In the genomic region with DNA sequence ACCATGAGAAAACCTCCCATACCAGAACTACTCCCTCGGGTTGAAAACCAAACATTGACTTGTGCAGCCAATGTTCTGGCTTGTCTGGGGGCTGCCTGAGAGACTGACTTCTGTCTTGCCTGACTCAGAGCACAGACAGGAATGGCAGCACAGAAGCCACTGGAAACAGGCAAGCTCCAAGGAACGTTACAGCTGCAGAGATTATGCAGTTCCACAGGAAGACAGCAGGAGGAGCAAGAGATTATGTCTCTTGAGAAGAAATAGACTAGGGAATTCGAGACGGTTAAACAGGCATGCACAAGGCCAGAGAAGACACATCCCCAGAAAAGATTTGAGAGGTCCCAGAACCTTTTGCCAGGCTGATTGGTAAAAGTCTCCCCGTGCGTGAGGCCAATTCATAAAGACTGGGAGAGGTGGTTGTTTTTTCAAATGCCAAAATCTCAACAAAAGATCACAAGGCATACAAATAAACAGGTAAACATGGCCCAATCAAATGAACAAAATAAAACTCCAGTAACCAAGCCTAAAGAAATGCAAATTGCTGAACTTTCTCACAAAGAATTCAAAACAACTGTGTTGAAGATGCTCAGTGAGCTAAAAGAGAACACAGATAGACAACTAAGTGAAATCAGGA, we compare ENCODE assay signal across 9 cellular contexts.
DNase-seq lines count a peak whose midpoint lies in the region; ATAC-seq and TF ChIP-seq lines count a peak whose summit lies in the region.
"Had no signal": no experiment of that assay in that cellular context is flagged by ENCODE, and none has a peak within 500 bp of the region (broad histone marks: within the 10 kb centered on the region; RNA-seq: fewer than 3 reads in every experiment).

No MANE protein-coding gene starts in this region.

- peaks cover 9% of the 10 kb centered on the region for H3K9me3 Mint-ChIP-seq in activated T-cell treated with anti-CD3 and anti-CD28 coated beads, Interleukin-2, amount 50 U/mL, for 4 hours

- intact Hi-C loops in dorsolateral prefrontal cortex (cut with DNase I): loop anchor here in 1 of 2 donors (2.0 kb wide), 2 partner anchors 39 to 65 kb away; no protein-coding TSS in a partner anchor

- H3K27me3 Mint-ChIP-seq in activated T-cell treated with anti-CD3 and anti-CD28 coated beads, Interleukin-2, amount 50 U/mL, for 4 hours (ENCODE audit: low read depth): peaks cover 41% of the 10 kb centered on the region

- H3K27me3 ChIP-seq in dorsolateral prefrontal cortex: no peaks in the 10 kb centered on the region

- H3K4me3 ChIP-seq in dorsolateral prefrontal cortex: no peak overlapping the region

- ATAC-seq in GM21825 (IDR thresholded peaks at IDR 0.05; ENCODE audit: unreplicated experiment): no peak
- ATAC-seq in activated T-cell treated with anti-CD3 and anti-CD28 coated beads, Interleukin-2, amount 50 U/mL, for 4 hours: no peak
- ATAC-seq in GM18520 (IDR thresholded peaks at IDR 0.05; ENCODE audit: unreplicated experiment): no peak

- no peak overlapping the region for H3K4me3 Mint-ChIP-seq in activated T-cell treated with anti-CD3 and anti-CD28 coated beads, Interleukin-2, amount 50 U/mL, for 4 hours
- H3K4me3 Mint-ChIP-seq: naive B cell had no signal

- no peaks in the 10 kb centered on the region for H3K36me3 Mint-ChIP-seq in activated T-cell treated with anti-CD3 and anti-CD28 coated beads, Interleukin-2, amount 50 U/mL, for 4 hours (ENCODE audit: insufficient read depth)

- peaks cover 5% of the 10 kb centered on the region for H3K4me1 Mint-ChIP-seq in activated T-cell treated with anti-CD3 and anti-CD28 coated beads, Interleukin-2, amount 50 U/mL, for 4 hours (ENCODE audit: low read depth)

- DNase-seq in DMS114 treated with DMSO at 0.1 percent for 48 hours (lab: John Stamatoyannopoulos, UW; ENCODE audit: unreplicated experiment) (peak; percentile 67), HK-2 (ENCODE audit: unreplicated experiment) (peak; percentile 47), OCI-M1 (lab: John Stamatoyannopoulos, UW) (peak; percentile 73), dorsolateral prefrontal cortex (peak in 2 of 10 donors; percentile 8 to 16), midbrain (lab: John Stamatoyannopoulos, UW) (peak; percentile 36)
- no peak for DNase-seq in activated T-cell treated with anti-CD3 and anti-CD28 coated beads, Interleukin-2, amount 50 U/mL, for 4 hours
- DNase-seq: naive B cell had no signal

- TF ChIP-seq CTCF in dorsolateral prefrontal cortex (IDR thresholded peaks at IDR 0.05 in 54 of 56, conservative IDR thresholded peaks at IDR 0.05 in 2 of 56; ENCODE audit: low read depth in 1 of 56, partially characterized antibody in 56 of 56): peak in 53 of 56 donors; percentile 24 to 72 (median 50)

- no peak overlapping the region for H3K27ac ChIP-seq in dorsolateral prefrontal cortex
